In genomic region chr12:19994970-19995369, GRCh38 we compare ENCODE assay signal across 1 cellular context.
TF ChIP-seq lines count a peak whose summit lies in the region.

No MANE protein-coding gene starts in this region.

TF ChIP-seq in HCT116, 20 proteins besides CTCF, POLR2A, EP300 and RAD21:
- no peak for TF ChIP-seq JUND (IDR thresholded peaks at IDR 0.05)
- no peak for TF ChIP-seq YY1 (IDR thresholded peaks at IDR 0.05; ENCODE audit: extremely low read depth, insufficient replicate concordance, low read depth, low read length)
- TF ChIP-seq EZH2phosphoT487 (IDR thresholded peaks at IDR 0.05; ENCODE audit: borderline replicate concordance): no peak
- no peak for TF ChIP-seq SP1 (IDR thresholded peaks at IDR 0.05; ENCODE audit: low read depth)
- TF ChIP-seq ATF3 (IDR thresholded peaks at IDR 0.05): no peak
- TF ChIP-seq ZFX (IDR thresholded peaks at IDR 0.05): no peak
- no peak for TF ChIP-seq ZNF274 (IDR thresholded peaks at IDR 0.05; ENCODE audit: low read depth, low read length)
- TF ChIP-seq EGR1 (IDR thresholded peaks at IDR 0.05; ENCODE audit: low read depth): no peak
- TF ChIP-seq ELF1 (IDR thresholded peaks at IDR 0.05; ENCODE audit: borderline replicate concordance, low read depth): no peak
- TF ChIP-seq CEBPB (IDR thresholded peaks at IDR 0.05; ENCODE audit: low read depth): no peak
- TF ChIP-seq ZBTB33 (IDR thresholded peaks at IDR 0.05; ENCODE audit: extremely low read depth, insufficient replicate concordance, low read length): no peak
- no peak for TF ChIP-seq FOSL1 (IDR thresholded peaks at IDR 0.05; ENCODE audit: low read depth)
- TF ChIP-seq SIN3A (IDR thresholded peaks at IDR 0.05; ENCODE audit: low read depth): no peak
- no peak for TF ChIP-seq MAX (IDR thresholded peaks at IDR 0.05)
- TF ChIP-seq TCF7L2 (IDR thresholded peaks at IDR 0.05; ENCODE audit: borderline replicate concordance, extremely low read depth, insufficient read depth, insufficient read length): no peak
- no peak for TF ChIP-seq POLR2AphosphoS5 (IDR thresholded peaks at IDR 0.05; ENCODE audit: low read depth, low read length)
- TF ChIP-seq CBX3 (IDR thresholded peaks at IDR 0.05; ENCODE audit: low read depth): no peak
- no peak for TF ChIP-seq REST (IDR thresholded peaks at IDR 0.05; ENCODE audit: low read depth)
